ENCODE assay signal across 21 cellular contexts in genomic region chr6:6910734-6911295, GRCh38.
"Had no signal": no experiment of that assay in that cellular context is flagged by ENCODE, and none has a peak within 500 bp of the region (broad histone marks: within the 10 kb centered on the region; RNA-seq: fewer than 3 reads in every experiment).

No MANE protein-coding gene starts in this region.

- DNase-seq: activated CD4-positive, alpha-beta memory T cell treated with anti-CD3 and anti-CD28 coated beads for 36 hours; activated CD4-positive, alpha-beta T cell treated with anti-CD3 and anti-CD28 coated beads, Interleukin-2, amount 10 ng/mL, durations not matched to agents 7 days and 5 days; activated CD4-positive, CD25-positive, alpha-beta regulatory T cell; activated CD8-positive, alpha-beta memory T cell treated with anti-CD3 and anti-CD28 coated beads for 24 hours; activated gamma-delta T cell; activated naive CD4-positive, alpha-beta T cell treated with anti-CD3 and anti-CD28 coated beads for 36 hours; activated T-cell treated with anti-CD3 and anti-CD28 coated beads, Interleukin-2, amount 50 U/mL, for 4 hours; amygdala; brain microvascular endothelial cell; cerebellar nuclear complex; colonic mucosa; MM.1S; NCI-H1105 treated with DMSO at 0.1 percent for 48 hours; NCI-H1436 treated with DMSO at 0.1 percent for 48 hours; NCI-H187; NCI-H2081; NCI-H446; NCI-H524; SIG-M5; T-helper 1 cell had no signal

- ATAC-seq: activated T-cell treated with anti-CD3 and anti-CD28 coated beads, Interleukin-2, amount 50 U/mL, for 4 hours had no signal

- H3K27me3 ChIP-seq: brain microvascular endothelial cell, colonic mucosa had no signal

- H3K4me3 ChIP-seq: colonic mucosa had no signal

- H3K9me3 ChIP-seq: colonic mucosa had no signal

- H3K36me3 ChIP-seq: brain microvascular endothelial cell, colonic mucosa had no signal

- H3K4me1 ChIP-seq: colonic mucosa had no signal

- H3K27ac ChIP-seq: brain microvascular endothelial cell, colonic mucosa, VCaP had no signal
